Comparison of ENCODE assay signal across 24 cellular contexts in genomic region chr16:65832269-65832668, GRCh38.
"Had no signal": no experiment of that assay in that cellular context is flagged by ENCODE, and none has a peak within 500 bp of the region (broad histone marks: within the 10 kb centered on the region; RNA-seq: fewer than 3 reads in every experiment).

No MANE protein-coding gene starts in this region.

- H3K27ac ChIP-seq: ascending aorta, brain microvascular endothelial cell, prostate gland, right atrium auricular region, transverse colon, uterus had no signal

- DNase-seq: activated CD4-positive, alpha-beta T cell treated with anti-CD3 and anti-CD28 coated beads, Interleukin-2, amount 50 U/mL, for 4 hours; activated CD8-positive, alpha-beta memory T cell treated with anti-CD3 and anti-CD28 coated beads, Interleukin-2, amount 50 U/mL, for 48 hours; activated naive CD4-positive, alpha-beta T cell; activated T-cell treated with anti-CD3 and anti-CD28 coated beads, Interleukin-2, amount 50 U/mL, for 4 hours; brain microvascular endothelial cell; caudate nucleus; effector memory CD8-positive, alpha-beta T cell; hippocampal formation; mucosa of descending colon; occipital lobe; stimulated activated CD4-positive, alpha-beta T cell treated with anti-CD3 and anti-CD28 coated beads, Interleukin-12 subunit alpha, Interleukin-12 subunit beta, amount 100 ng/mL, for 4 hours; stimulated activated naive B cell treated with anti-CD40 and anti-IgM and Interleukin-4, amounts not matched to agents 10 μg/mL and 1 μg/mL and 100 μg/mL, for 72 hours; T-helper 1 cell; transverse colon; uterus had no signal

- H3K4me1 Mint-ChIP-seq: stimulated activated naive B cell treated with anti-CD40 and anti-IgM and Interleukin-4, amounts not matched to agents 10 μg/mL and 1 μg/mL and 100 μg/mL, for 72 hours; WTC11 had no signal

- H3K27ac Mint-ChIP-seq: activated naive CD8-positive, alpha-beta T cell; activated T-helper 2 cell treated with anti-CD3 and anti-CD28 coated beads, Interferon-gamma antibody, Interleukin-2, Interleukin-4, amounts not matched to agents 10 μg/mL and 5 μg/mL and 100 μg/mL, durations not matched to agents 14 hours and 24 hours and 36 hours; effector memory CD8-positive, alpha-beta T cell; stimulated activated naive B cell treated with anti-CD40 and anti-IgM and Interleukin-4, amounts not matched to agents 10 μg/mL and 1 μg/mL and 100 μg/mL, for 72 hours; WTC11 had no signal

- H3K9me3 ChIP-seq: adrenal gland, ascending aorta, mucosa of descending colon, prostate gland, right atrium auricular region, transverse colon, uterus had no signal

- H3K27me3 Mint-ChIP-seq: effector memory CD8-positive, alpha-beta T cell had no signal

- H3K9me3 Mint-ChIP-seq: activated T-cell treated with anti-CD3 and anti-CD28 coated beads, Interleukin-2, amount 50 U/mL, for 4 hours; activated T-helper 2 cell treated with anti-CD3 and anti-CD28 coated beads, Interferon-gamma antibody, Interleukin-2, Interleukin-4, amounts not matched to agents 10 μg/mL and 5 μg/mL and 100 μg/mL, durations not matched to agents 14 hours and 24 hours and 36 hours; neural crest cell; WTC11 had no signal

- H3K4me3 ChIP-seq: adrenal gland, ascending aorta, mucosa of descending colon, prostate gland, right atrium auricular region, transverse colon, uterus had no signal

- ATAC-seq: activated T-cell treated with anti-CD3 and anti-CD28 coated beads, Interleukin-2, amount 50 U/mL, for 4 hours; effector memory CD8-positive, alpha-beta T cell; esophagus mucosa; mucosa of descending colon; stimulated activated naive B cell treated with anti-CD40 and anti-IgM and Interleukin-4, amounts not matched to agents 10 μg/mL and 1 μg/mL and 100 μg/mL, for 72 hours; WTC11 had no signal

- H3K4me1 ChIP-seq: ascending aorta, prostate gland, right atrium auricular region, transverse colon, uterus had no signal

- H3K36me3 ChIP-seq: adrenal gland, ascending aorta, brain microvascular endothelial cell, prostate gland, right atrium auricular region, transverse colon, uterus had no signal

- H3K36me3 Mint-ChIP-seq: activated naive CD8-positive, alpha-beta T cell; stimulated activated naive B cell treated with anti-CD40 and anti-IgM and Interleukin-4, amounts not matched to agents 10 μg/mL and 1 μg/mL and 100 μg/mL, for 72 hours; WTC11 had no signal

- H3K27me3 ChIP-seq: adrenal gland, ascending aorta, brain microvascular endothelial cell, right atrium auricular region, transverse colon, uterus had no signal

- H3K4me3 Mint-ChIP-seq: activated naive CD8-positive, alpha-beta T cell; activated T-cell treated with anti-CD3 and anti-CD28 coated beads, Interleukin-2, amount 50 U/mL, for 4 hours; effector memory CD8-positive, alpha-beta T cell; neural crest cell; stimulated activated naive B cell treated with anti-CD40 and anti-IgM and Interleukin-4, amounts not matched to agents 10 μg/mL and 1 μg/mL and 100 μg/mL, for 72 hours; WTC11 had no signal
